39 cellular contexts compared by ENCODE assay signal in the genomic region with DNA sequence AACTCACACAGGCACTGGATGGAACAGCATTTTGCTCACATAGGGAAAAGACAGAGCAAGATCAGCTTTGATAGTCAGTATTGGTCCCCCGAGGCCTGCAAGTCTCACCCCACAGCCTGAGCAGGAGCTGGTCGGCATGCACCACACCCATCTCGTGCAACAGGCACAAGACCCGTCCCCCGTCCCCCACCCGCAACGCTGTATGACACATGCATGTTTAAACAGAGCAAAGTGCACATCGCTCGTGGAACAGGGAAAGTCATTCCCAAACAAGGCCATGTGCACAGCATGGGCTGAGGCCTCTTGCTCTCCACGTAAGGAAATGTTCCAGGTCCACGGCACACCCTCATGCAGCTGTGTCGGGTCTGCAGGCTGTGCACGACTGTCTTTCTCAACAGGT.
"Had no signal": no experiment of that assay in that cellular context is flagged by ENCODE, and none has a peak within 500 bp of the region (broad histone marks: within the 10 kb centered on the region; RNA-seq: fewer than 3 reads in every experiment).

No MANE protein-coding gene starts in this region.

- H3K36me3 ChIP-seq: adrenal gland, brain microvascular endothelial cell, breast epithelium, cardiac muscle cell had no signal

- H3K27me3 ChIP-seq: adrenal gland, body of pancreas, brain microvascular endothelial cell, breast epithelium, cardiac muscle cell had no signal

- DNase-seq: activated B cell treated with CpG ODN at 0.5 μM for 24 hours; activated CD4-positive, alpha-beta memory T cell treated with anti-CD3 and anti-CD28 coated beads for 36 hours; activated CD4-positive, alpha-beta T cell treated with anti-CD3 and anti-CD28 coated beads for 4 hours; activated CD4-positive, alpha-beta T cell treated with anti-CD3 and anti-CD28 coated beads, Interleukin-2, amount 10 ng/mL, durations not matched to agents 24 days and 14 days; activated CD4-positive, alpha-beta T cell treated with anti-CD3 and anti-CD28 coated beads, Interleukin-2, amount 50 U/mL, for 1 hour; activated CD4-positive, alpha-beta T cell treated with anti-CD3 and anti-CD28 coated beads, Interleukin-2, amount 50 U/mL, for 4 hours; activated CD4-positive, CD25-positive, alpha-beta regulatory T cell treated with anti-CD3 and anti-CD28 coated beads, Interleukin-2, amount 50 U/mL, for 72 hours; activated CD8-positive, alpha-beta memory T cell treated with anti-CD3 and anti-CD28 coated beads, Interleukin-2, amount 50 U/mL, for 4 hours; activated CD8-positive, alpha-beta T cell treated with anti-CD3 and anti-CD28 coated beads for 36 hours; activated effector memory CD4-positive, alpha-beta T cell treated with anti-CD3 and anti-CD28 coated beads, Interleukin-2, amount 50 U/mL, for 16 hours; activated gamma-delta T cell treated with Interleukin-2 at 50 U/mL for 16 hours; activated naive CD4-positive, alpha-beta T cell; activated naive CD4-positive, alpha-beta T cell treated with anti-CD3 and anti-CD28 coated beads for 36 hours; activated naive CD4-positive, alpha-beta T cell treated with anti-CD3 and anti-CD28 coated beads, Interleukin-2, amount 50 U/mL, for 16 hours; activated naive CD8-positive, alpha-beta T cell treated with anti-CD3 and anti-CD28 coated beads for 36 hours; activated T-cell treated with anti-CD3 and anti-CD28 coated beads for 4 hours; activated T-cell treated with anti-CD3 and anti-CD28 coated beads, Interleukin-2, amount 50 U/mL, for 1 hour; activated T-cell treated with anti-CD3 and anti-CD28 coated beads, Interleukin-2, amount 50 U/mL, for 4 hours; activated T-cell treated with anti-CD3 and anti-CD28 coated beads, Interleukin-2, amount 50 U/mL, for 72 hours; adrenal gland; amniotic stem cell; aorta; body of pancreas; brain microvascular endothelial cell; cerebellar nuclear complex; T-helper 1 cell; T-helper 2 cell; T-helper 9 cell had no signal

- H3K27me3 Mint-ChIP-seq: activated B cell treated with CpG ODN at 0.5 μM for 24 hours; activated CD4-positive, alpha-beta memory T cell treated with anti-CD3 and anti-CD28 coated beads for 36 hours; activated CD4-positive, alpha-beta T cell treated with anti-CD3 and anti-CD28 coated beads, Interleukin-2, amount 10 ng/mL, durations not matched to agents 24 days and 14 days; activated CD8-positive, alpha-beta T cell treated with anti-CD3 and anti-CD28 coated beads for 36 hours; central memory CD8-positive, alpha-beta T cell had no signal

- H3K36me3 Mint-ChIP-seq: activated CD4-positive, alpha-beta memory T cell treated with anti-CD3 and anti-CD28 coated beads for 36 hours; activated naive CD8-positive, alpha-beta T cell treated with anti-CD3 and anti-CD28 coated beads for 36 hours had no signal

- H3K4me3 Mint-ChIP-seq: activated B cell treated with CpG ODN at 0.5 μM for 24 hours; activated CD4-positive, alpha-beta memory T cell treated with anti-CD3 and anti-CD28 coated beads for 36 hours; activated CD4-positive, alpha-beta T cell treated with anti-CD3 and anti-CD28 coated beads, Interleukin-2, amount 10 ng/mL, durations not matched to agents 24 days and 14 days; activated CD8-positive, alpha-beta T cell treated with anti-CD3 and anti-CD28 coated beads for 36 hours; activated naive CD4-positive, alpha-beta T cell treated with anti-CD3 and anti-CD28 coated beads for 36 hours; activated naive CD8-positive, alpha-beta T cell treated with anti-CD3 and anti-CD28 coated beads for 36 hours; activated T-cell treated with anti-CD3 and anti-CD28 coated beads, Interleukin-2, amount 50 U/mL, for 4 hours; activated T-cell treated with anti-CD3 and anti-CD28 coated beads, Interleukin-2, amount 50 U/mL, for 72 hours; activated T-helper 1 cell treated with anti-CD3 and anti-CD28 coated beads, Interleukin-12 subunit alpha, Interleukin-12 subunit beta, Interleukin-2, Interleukin-4 antibody, amounts not matched to agents 30 ng/mL and 10 ng/mL and 1 ng/mL, durations not matched to agents 14 hours and 24 hours and 36 hours; activated T-helper 17 cell treated with anti-CD3 and anti-CD28 coated beads, Interleukin-2, amount 50 U/mL, for 72 hours; central memory CD8-positive, alpha-beta T cell; T-helper 1 cell treated with Interleukin-12 subunit alpha and Interleukin-12 subunit beta and Interleukin-4 antibody, amounts not matched to agents 30 μg/mL and 1 μg/mL, for 36 hours; T-helper 2 cell treated with Interferon-gamma antibody and Interleukin-4, amounts not matched to agents 5 μg/mL and 100 μg/mL, for 36 hours had no signal

- ATAC-seq: activated CD8-positive, alpha-beta T cell treated with anti-CD3 and anti-CD28 coated beads for 36 hours; activated naive CD4-positive, alpha-beta T cell treated with anti-CD3 and anti-CD28 coated beads, Interleukin-2, amount 50 U/mL, for 72 hours; activated T-cell treated with anti-CD3 and anti-CD28 coated beads, Interleukin-2, amount 50 U/mL, for 4 hours; activated T-cell treated with anti-CD3 and anti-CD28 coated beads, Interleukin-2, amount 50 U/mL, for 72 hours; activated T-helper 17 cell treated with anti-CD3 and anti-CD28 coated beads, Interleukin-2, amount 50 U/mL, for 72 hours; body of pancreas had no signal

- H3K27ac Mint-ChIP-seq: activated B cell treated with CpG ODN at 0.5 μM for 24 hours; activated CD4-positive, alpha-beta memory T cell treated with anti-CD3 and anti-CD28 coated beads for 36 hours; activated CD4-positive, alpha-beta T cell treated with anti-CD3 and anti-CD28 coated beads, Interleukin-2, amount 10 ng/mL, durations not matched to agents 24 days and 14 days; activated CD8-positive, alpha-beta T cell treated with anti-CD3 and anti-CD28 coated beads for 36 hours; activated naive CD4-positive, alpha-beta T cell treated with anti-CD3 and anti-CD28 coated beads for 36 hours; activated naive CD4-positive, alpha-beta T cell treated with anti-CD3 and anti-CD28 coated beads, Interleukin-2, amount 50 U/mL, for 72 hours; activated naive CD8-positive, alpha-beta T cell treated with anti-CD3 and anti-CD28 coated beads for 36 hours; activated T-cell treated with anti-CD3 and anti-CD28 coated beads, Interleukin-2, amount 50 U/mL, for 72 hours; activated T-helper 1 cell treated with anti-CD3 and anti-CD28 coated beads, Interleukin-12 subunit alpha, Interleukin-12 subunit beta, Interleukin-2, Interleukin-4 antibody, amounts not matched to agents 30 ng/mL and 10 ng/mL and 1 ng/mL, durations not matched to agents 14 hours and 24 hours and 36 hours; activated T-helper 17 cell treated with anti-CD3 and anti-CD28 coated beads, Interleukin-2, amount 50 U/mL, for 72 hours; T-helper 1 cell treated with Interleukin-12 subunit alpha and Interleukin-12 subunit beta and Interleukin-4 antibody, amounts not matched to agents 30 μg/mL and 1 μg/mL, for 36 hours; T-helper 2 cell treated with Interferon-gamma antibody and Interleukin-4, amounts not matched to agents 5 μg/mL and 100 μg/mL, for 36 hours had no signal

- H3K9me3 ChIP-seq: adrenal gland, body of pancreas had no signal

- H3K4me1 Mint-ChIP-seq: activated B cell treated with CpG ODN at 0.5 μM for 24 hours; activated CD4-positive, alpha-beta T cell treated with anti-CD3 and anti-CD28 coated beads, Interleukin-2, amount 10 ng/mL, durations not matched to agents 24 days and 14 days; activated naive CD8-positive, alpha-beta T cell treated with anti-CD3 and anti-CD28 coated beads for 36 hours; activated T-helper 17 cell treated with anti-CD3 and anti-CD28 coated beads, Interleukin-2, amount 50 U/mL, for 72 hours; central memory CD8-positive, alpha-beta T cell had no signal

- H3K27ac ChIP-seq: adrenal gland, body of pancreas, brain microvascular endothelial cell, breast epithelium, cardiac muscle cell, VCaP had no signal

- H3K4me3 ChIP-seq: adrenal gland, body of pancreas, breast epithelium, cardiac muscle cell had no signal

- FAIRE-seq: astrocyte, TTC549 had no signal

- H3K9me3 Mint-ChIP-seq: activated CD4-positive, alpha-beta memory T cell treated with anti-CD3 and anti-CD28 coated beads for 36 hours; activated T-cell treated with anti-CD3 and anti-CD28 coated beads, Interleukin-2, amount 50 U/mL, for 4 hours had no signal

- H3K4me1 ChIP-seq: adrenal gland, body of pancreas, breast epithelium had no signal
